ENCODE assay signal across 1 cellular context in the genomic region with DNA sequence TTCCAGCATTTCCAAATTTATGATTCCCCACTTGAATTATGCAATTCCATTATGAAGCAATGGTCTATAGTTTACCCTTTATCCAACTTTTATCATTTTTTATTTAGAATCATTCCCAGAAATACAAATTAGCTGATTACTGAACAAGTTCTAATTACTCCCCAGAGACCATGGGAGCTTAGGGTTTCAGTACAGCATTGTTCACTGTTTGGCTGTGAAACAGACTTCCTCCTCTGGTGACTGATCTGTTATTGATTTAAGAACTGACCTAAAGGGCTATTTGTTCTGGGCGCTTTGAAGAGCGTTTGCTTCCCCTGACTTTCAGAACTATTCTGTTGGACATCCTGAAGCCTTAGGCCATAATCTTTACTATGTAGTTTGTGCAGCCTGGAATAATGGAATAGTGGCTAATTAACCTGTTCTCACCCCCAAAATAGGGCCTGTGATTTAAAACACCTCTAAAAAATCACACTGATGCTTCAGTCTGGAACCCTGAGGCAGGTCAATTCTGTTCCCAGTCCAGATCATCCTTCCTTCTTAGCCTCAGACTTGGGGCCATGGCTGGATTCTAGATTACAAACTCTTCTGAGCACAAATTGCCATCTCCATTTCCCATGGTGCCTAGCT.
A peak's percentile ranks its signal among the peaks of the same experiment; 100 is the strongest.
TF ChIP-seq lines count a peak whose summit lies in the region.

No MANE protein-coding gene starts in this region.

TF ChIP-seq in HepG2, 621 proteins besides CTCF, POLR2A, EP300 and RAD21 (continued from another document and continues in another):
- TF ChIP-seq ZNF30 (CRISPR knock-in tag; IDR thresholded peaks at IDR 0.05) (no peak), SNRNP70 (IDR thresholded peaks at IDR 0.05; ENCODE audit: low read depth, low read length) (no peak), ARNT2 (CRISPR knock-in tag; IDR thresholded peaks at IDR 0.05; ENCODE audit: low read depth) (no peak), ZNF430 (CRISPR knock-in tag; IDR thresholded peaks at IDR 0.05) (no peak), KLF16 (CRISPR knock-in tag; IDR thresholded peaks at IDR 0.05) (0 out of 4 replicates have a peak, but pooled peaks of 1 of the 2 experiments have one; percentile 18), PHB2 (IDR thresholded peaks at IDR 0.05; ENCODE audit: partially characterized antibody) (no peak), ZNF44 (CRISPR knock-in tag; IDR thresholded peaks at IDR 0.05) (no peak), JUNB (CRISPR knock-in tag; IDR thresholded peaks at IDR 0.05; ENCODE audit: borderline replicate concordance) (no peak), CHD4 (IDR thresholded peaks at IDR 0.05; ENCODE audit: borderline replicate concordance, low read length) (peak; percentile 73; the same call in 1 of the 2 replicates), GATAD2A (CRISPR knock-in tag; IDR thresholded peaks at IDR 0.05) (peak; percentile 92), PRPF4 (IDR thresholded peaks at IDR 0.05; ENCODE audit: low read depth, low read length, poor library complexity, severe bottlenecking) (no peak), FOXA1 (IDR thresholded peaks at IDR 0.05) (peak; percentile 66; the same call in 1 of the 2 replicates), FOXA1 (CRISPR knock-in tag; IDR thresholded peaks at IDR 0.05) (peak; percentile 94), BRCA1 (CRISPR knock-in tag; IDR thresholded peaks at IDR 0.05) (peak; percentile 29; the same call in 1 of the 2 replicates), ZNF235 (CRISPR knock-in tag; IDR thresholded peaks at IDR 0.05; ENCODE audit: borderline replicate concordance) (no peak), KDM4B (CRISPR knock-in tag; IDR thresholded peaks at IDR 0.05) (no peak), TOE1 (CRISPR knock-in tag; IDR thresholded peaks at IDR 0.05) (no peak; the same call in 1 of the 2 replicates), ZFP90 (CRISPR knock-in tag; IDR thresholded peaks at IDR 0.05; ENCODE audit: borderline replicate concordance) (peak; percentile 49; the same call in 1 of the 2 replicates), GATAD1 (CRISPR knock-in tag; IDR thresholded peaks at IDR 0.05) (peak; percentile 34; the same call in 1 of the 2 replicates), ZNF550 (CRISPR knock-in tag; IDR thresholded peaks at IDR 0.05; ENCODE audit: borderline replicate concordance) (no peak), ZMAT3 (CRISPR knock-in tag; conservative IDR thresholded peaks at IDR 0.05) (no peak), ZMYM4 (CRISPR knock-in tag; IDR thresholded peaks at IDR 0.05) (peak; percentile 80), ESRRA (CRISPR knock-in tag; IDR thresholded peaks at IDR 0.05; ENCODE audit: low read depth) (no peak), YY1 (IDR thresholded peaks at IDR 0.05; ENCODE audit: insufficient read depth, insufficient replicate concordance, low read depth, low read length) (no peak), KDM2A (CRISPR knock-in tag; IDR thresholded peaks at IDR 0.05; ENCODE audit: borderline replicate concordance, low read depth) (no peak), RBAK (CRISPR knock-in tag; IDR thresholded peaks at IDR 0.05) (peak; percentile 82; the same call in 1 of the 2 replicates), ZFP36L1 (CRISPR knock-in tag; IDR thresholded peaks at IDR 0.05) (no peak), ARNT (IDR thresholded peaks at IDR 0.05) (no peak), ZFY (CRISPR knock-in tag; IDR thresholded peaks at IDR 0.05) (peak; percentile 21; the same call in 1 of the 2 replicates), ZNF296 (CRISPR knock-in tag; conservative IDR thresholded peaks at IDR 0.05) (no peak), RELA (CRISPR knock-in tag; IDR thresholded peaks at IDR 0.05) (no peak), ZNF747 (CRISPR knock-in tag; IDR thresholded peaks at IDR 0.05; ENCODE audit: borderline replicate concordance) (peak; percentile 25; the same call in 1 of the 2 replicates), ZNF607 (CRISPR knock-in tag; IDR thresholded peaks at IDR 0.05; ENCODE audit: borderline replicate concordance) (no peak), MTF1 (CRISPR knock-in tag; IDR thresholded peaks at IDR 0.05) (no peak), STAG1 (CRISPR knock-in tag; IDR thresholded peaks at IDR 0.05) (peak; percentile 19; the same call in 1 of the 2 replicates), ISX (CRISPR knock-in tag; conservative IDR thresholded peaks at IDR 0.05) (no peak), TAF1 (CRISPR knock-in tag; IDR thresholded peaks at IDR 0.05) (no peak), ZNF274 (CRISPR knock-in tag; IDR thresholded peaks at IDR 0.05) (no peak), ZNF180 (CRISPR knock-in tag; IDR thresholded peaks at IDR 0.05; ENCODE audit: borderline replicate concordance, low read depth) (no peak), MAFK (conservative IDR thresholded peaks at IDR 0.05 in 1 of 2, IDR thresholded peaks at IDR 0.05 in 1 of 2; ENCODE audit: low read length in 2 of 2) (no peak), RARG (CRISPR knock-in tag; IDR thresholded peaks at IDR 0.05; ENCODE audit: low read depth) (no peak), CHD2 (IDR thresholded peaks at IDR 0.05; ENCODE audit: low read depth, low read length) (no peak), SPEN (CRISPR knock-in tag; IDR thresholded peaks at IDR 0.05; ENCODE audit: low read depth) (no peak; the same call in 1 of the 2 replicates), ZIK1 (CRISPR knock-in tag; IDR thresholded peaks at IDR 0.05; ENCODE audit: borderline replicate concordance, low read depth) (no peak), NFATC3 (CRISPR knock-in tag; IDR thresholded peaks at IDR 0.05) (no peak), ZNF552 (CRISPR knock-in tag; IDR thresholded peaks at IDR 0.05; ENCODE audit: borderline replicate concordance) (no peak), ZNF570 (CRISPR knock-in tag; IDR thresholded peaks at IDR 0.05; ENCODE audit: borderline replicate concordance) (no peak), NPAS2 (CRISPR knock-in tag; IDR thresholded peaks at IDR 0.05; ENCODE audit: borderline replicate concordance) (no peak), CENPT (CRISPR knock-in tag; IDR thresholded peaks at IDR 0.05; ENCODE audit: low read depth) (no peak), SATB2 (CRISPR knock-in tag; IDR thresholded peaks at IDR 0.05) (no peak), TRIM24 (CRISPR knock-in tag; IDR thresholded peaks at IDR 0.05) (no peak), MEF2D (CRISPR knock-in tag; IDR thresholded peaks at IDR 0.05) (0 out of 2 replicates have a peak, but pooled peaks have one; percentile 27), HNF4G (IDR thresholded peaks at IDR 0.05; ENCODE audit: borderline replicate concordance, low read depth, low read length) (peak; percentile 25; the same call in 1 of the 2 replicates), HNF4G (CRISPR knock-in tag; IDR thresholded peaks at IDR 0.05; ENCODE audit: borderline replicate concordance, low read depth) (no peak), KAT7 (CRISPR knock-in tag; IDR thresholded peaks at IDR 0.05; ENCODE audit: borderline replicate concordance) (no peak)
- TF ChIP-seq, protein P1, sequence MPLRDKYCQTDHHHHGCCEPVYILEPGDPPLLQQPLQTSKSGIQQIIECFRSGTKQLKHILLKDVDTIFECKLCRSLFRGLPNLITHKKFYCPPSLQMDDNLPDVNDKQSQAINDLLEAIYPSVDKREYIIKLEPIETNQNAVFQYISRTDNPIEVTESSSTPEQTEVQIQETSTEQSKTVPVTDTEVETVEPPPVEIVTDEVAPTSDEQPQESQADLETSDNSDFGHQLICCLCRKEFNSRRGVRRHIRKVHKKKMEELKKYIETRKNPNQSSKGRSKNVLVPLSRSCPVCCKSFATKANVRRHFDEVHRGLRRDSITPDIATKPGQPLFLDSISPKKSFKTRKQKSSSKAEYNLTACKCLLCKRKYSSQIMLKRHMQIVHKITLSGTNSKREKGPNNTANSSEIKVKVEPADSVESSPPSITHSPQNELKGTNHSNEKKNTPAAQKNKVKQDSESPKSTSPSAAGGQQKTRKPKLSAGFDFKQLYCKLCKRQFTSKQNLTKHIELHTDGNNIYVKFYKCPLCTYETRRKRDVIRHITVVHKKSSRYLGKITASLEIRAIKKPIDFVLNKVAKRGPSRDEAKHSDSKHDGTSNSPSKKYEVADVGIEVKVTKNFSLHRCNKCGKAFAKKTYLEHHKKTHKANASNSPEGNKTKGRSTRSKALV (CRISPR knock-in tag; IDR thresholded peaks at IDR 0.05): no peak
- TF ChIP-seq, protein P2, sequence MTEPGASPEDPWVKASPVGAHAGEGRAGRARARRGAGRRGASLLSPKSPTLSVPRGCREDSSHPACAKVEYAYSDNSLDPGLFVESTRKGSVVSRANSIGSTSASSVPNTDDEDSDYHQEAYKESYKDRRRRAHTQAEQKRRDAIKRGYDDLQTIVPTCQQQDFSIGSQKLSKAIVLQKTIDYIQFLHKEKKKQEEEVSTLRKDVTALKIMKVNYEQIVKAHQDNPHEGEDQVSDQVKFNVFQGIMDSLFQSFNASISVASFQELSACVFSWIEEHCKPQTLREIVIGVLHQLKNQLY (CRISPR knock-in tag; IDR thresholded peaks at IDR 0.05): 0 out of 2 replicates have a peak, but pooled peaks have one; percentile 42
- TF ChIP-seq, protein P3, sequence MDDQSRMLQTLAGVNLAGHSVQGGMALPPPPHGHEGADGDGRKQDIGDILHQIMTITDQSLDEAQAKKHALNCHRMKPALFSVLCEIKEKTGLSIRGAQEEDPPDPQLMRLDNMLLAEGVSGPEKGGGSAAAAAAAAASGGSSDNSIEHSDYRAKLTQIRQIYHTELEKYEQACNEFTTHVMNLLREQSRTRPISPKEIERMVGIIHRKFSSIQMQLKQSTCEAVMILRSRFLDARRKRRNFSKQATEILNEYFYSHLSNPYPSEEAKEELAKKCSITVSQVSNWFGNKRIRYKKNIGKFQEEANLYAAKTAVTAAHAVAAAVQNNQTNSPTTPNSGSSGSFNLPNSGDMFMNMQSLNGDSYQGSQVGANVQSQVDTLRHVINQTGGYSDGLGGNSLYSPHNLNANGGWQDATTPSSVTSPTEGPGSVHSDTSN (CRISPR knock-in tag; IDR thresholded peaks at IDR 0.05; ENCODE audit: borderline replicate concordance): no peak
- TF ChIP-seq, protein P4, sequence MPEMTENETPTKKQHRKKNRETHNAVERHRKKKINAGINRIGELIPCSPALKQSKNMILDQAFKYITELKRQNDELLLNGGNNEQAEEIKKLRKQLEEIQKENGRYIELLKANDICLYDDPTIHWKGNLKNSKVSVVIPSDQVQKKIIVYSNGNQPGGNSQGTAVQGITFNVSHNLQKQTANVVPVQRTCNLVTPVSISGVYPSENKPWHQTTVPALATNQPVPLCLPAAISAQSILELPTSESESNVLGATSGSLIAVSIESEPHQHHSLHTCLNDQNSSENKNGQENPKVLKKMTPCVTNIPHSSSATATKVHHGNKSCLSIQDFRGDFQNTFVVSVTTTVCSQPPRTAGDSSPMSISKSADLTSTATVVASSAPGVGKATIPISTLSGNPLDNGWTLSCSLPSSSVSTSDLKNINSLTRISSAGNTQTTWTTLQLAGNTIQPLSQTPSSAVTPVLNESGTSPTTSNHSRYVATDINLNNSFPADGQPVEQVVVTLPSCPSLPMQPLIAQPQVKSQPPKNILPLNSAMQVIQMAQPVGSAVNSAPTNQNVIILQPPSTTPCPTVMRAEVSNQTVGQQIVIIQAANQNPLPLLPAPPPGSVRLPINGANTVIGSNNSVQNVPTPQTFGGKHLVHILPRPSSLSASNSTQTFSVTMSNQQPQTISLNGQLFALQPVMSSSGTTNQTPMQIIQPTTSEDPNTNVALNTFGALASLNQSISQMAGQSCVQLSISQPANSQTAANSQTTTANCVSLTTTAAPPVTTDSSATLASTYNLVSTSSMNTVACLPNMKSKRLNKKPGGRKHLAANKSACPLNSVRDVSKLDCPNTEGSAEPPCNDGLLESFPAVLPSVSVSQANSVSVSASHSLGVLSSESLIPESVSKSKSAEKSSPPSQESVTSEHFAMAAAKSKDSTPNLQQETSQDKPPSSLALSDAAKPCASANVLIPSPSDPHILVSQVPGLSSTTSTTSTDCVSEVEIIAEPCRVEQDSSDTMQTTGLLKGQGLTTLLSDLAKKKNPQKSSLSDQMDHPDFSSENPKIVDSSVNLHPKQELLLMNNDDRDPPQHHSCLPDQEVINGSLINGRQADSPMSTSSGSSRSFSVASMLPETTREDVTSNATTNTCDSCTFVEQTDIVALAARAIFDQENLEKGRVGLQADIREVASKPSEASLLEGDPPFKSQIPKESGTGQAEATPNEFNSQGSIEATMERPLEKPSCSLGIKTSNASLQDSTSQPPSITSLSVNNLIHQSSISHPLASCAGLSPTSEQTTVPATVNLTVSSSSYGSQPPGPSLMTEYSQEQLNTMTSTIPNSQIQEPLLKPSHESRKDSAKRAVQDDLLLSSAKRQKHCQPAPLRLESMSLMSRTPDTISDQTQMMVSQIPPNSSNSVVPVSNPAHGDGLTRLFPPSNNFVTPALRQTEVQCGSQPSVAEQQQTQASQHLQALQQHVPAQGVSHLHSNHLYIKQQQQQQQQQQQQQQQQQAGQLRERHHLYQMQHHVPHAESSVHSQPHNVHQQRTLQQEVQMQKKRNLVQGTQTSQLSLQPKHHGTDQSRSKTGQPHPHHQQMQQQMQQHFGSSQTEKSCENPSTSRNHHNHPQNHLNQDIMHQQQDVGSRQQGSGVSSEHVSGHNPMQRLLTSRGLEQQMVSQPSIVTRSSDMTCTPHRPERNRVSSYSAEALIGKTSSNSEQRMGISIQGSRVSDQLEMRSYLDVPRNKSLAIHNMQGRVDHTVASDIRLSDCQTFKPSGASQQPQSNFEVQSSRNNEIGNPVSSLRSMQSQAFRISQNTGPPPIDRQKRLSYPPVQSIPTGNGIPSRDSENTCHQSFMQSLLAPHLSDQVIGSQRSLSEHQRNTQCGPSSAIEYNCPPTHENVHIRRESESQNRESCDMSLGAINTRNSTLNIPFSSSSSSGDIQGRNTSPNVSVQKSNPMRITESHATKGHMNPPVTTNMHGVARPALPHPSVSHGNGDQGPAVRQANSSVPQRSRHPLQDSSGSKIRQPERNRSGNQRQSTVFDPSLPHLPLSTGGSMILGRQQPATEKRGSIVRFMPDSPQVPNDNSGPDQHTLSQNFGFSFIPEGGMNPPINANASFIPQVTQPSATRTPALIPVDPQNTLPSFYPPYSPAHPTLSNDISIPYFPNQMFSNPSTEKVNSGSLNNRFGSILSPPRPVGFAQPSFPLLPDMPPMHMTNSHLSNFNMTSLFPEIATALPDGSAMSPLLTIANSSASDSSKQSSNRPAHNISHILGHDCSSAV (CRISPR knock-in tag; IDR thresholded peaks at IDR 0.05; ENCODE audit: borderline replicate concordance): no peak
- TF ChIP-seq, protein P5, sequence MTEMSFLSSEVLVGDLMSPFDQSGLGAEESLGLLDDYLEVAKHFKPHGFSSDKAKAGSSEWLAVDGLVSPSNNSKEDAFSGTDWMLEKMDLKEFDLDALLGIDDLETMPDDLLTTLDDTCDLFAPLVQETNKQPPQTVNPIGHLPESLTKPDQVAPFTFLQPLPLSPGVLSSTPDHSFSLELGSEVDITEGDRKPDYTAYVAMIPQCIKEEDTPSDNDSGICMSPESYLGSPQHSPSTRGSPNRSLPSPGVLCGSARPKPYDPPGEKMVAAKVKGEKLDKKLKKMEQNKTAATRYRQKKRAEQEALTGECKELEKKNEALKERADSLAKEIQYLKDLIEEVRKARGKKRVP (CRISPR knock-in tag; IDR thresholded peaks at IDR 0.05): no peak
